Comparison of ENCODE assay signal across 8 cellular contexts in the genomic region with DNA sequence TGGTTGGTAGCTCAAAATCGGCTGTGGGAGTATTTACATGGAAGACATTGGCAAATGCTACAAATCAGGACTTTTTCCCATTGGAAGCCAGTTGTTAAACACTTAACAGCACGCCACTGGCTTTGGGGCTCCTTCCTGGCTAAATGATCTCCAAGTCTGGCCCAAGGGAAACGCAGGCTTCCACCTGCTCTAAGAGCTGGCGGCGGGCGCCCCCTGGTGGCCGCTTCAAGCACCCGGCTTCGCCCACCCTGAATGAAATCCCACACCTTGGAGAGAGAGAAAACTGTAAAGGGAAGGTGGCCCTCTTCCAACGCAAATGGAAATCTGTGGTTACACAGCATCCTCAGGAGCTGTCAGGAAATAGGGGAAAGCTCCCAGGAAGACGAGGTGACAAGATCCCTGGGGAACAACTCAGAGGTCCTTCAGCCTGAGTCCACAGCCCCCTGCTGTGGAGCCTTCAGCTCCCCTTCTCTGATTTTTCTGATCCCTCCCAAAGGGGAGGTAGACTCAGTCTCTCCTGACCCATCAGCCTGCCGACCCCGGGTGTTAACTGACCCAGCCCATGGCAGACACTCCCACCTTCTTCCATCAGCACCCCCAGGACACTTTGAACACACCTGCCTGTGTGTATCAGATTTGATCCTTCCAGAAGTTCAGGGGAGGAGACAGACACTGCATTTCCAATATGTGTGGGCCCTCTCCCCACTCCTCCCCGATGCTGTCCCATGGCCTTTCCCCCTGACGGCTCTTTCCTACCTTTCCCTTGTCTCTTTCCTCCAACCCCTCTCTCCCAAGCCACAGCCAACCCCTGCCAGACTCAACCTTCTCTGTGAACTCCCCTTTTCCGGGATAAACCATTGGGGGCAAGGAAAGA. TPM values are rescaled to one million over a fixed set of nuclear protein-coding genes. Genes with fewer than 3 reads are reported as not detected.
A peak's percentile ranks its signal among the peaks of the same experiment; 100 is the strongest.
DNase-seq lines count a peak whose midpoint lies in the region; ATAC-seq and TF ChIP-seq lines count a peak whose summit lies in the region.

No MANE protein-coding gene starts in this region.

- peak; percentile 98 for TF ChIP-seq CTCF in endothelial cell (IDR thresholded peaks at IDR 0.05; ENCODE audit: unreplicated experiment)

- peaks cover 24% of the 10 kb centered on the region for H3K4me1 Mint-ChIP-seq in endothelial cell (ENCODE audit: unreplicated experiment)

- no peaks in the 10 kb centered on the region for H3K36me3 Mint-ChIP-seq in endothelial cell (ENCODE audit: low read depth, unreplicated experiment)

- DNase-seq in AG08396 (ENCODE audit: low spot score) (peak; percentile 79), HuH-7 (ENCODE audit: low spot score) (peak; percentile 86), NOMO-1 treated with DMSO at 0.1 percent for 48 hours (lab: John Stamatoyannopoulos, UW; ENCODE audit: unreplicated experiment) (peak; percentile 36), endothelial cell (ENCODE audit: low spot score) (peak; percentile 85), midbrain (lab: John Stamatoyannopoulos, UW) (peak; percentile 79)
- DNase-seq in activated CD8-positive, alpha-beta memory T cell treated with anti-CD3 and anti-CD28 coated beads, Interleukin-2, amount 50 U/mL, for 4 hours: peak; percentile 79
- peak; percentile 52 to 58 for DNase-seq in stimulated activated CD8-positive, alpha-beta memory T cell treated with anti-CD3 and anti-CD28 coated beads, Interleukin-7, amount 100 ng/mL, for 1 hour (ENCODE audit: low read depth in 2 of 2)

- no peaks in the 10 kb centered on the region for H3K9me3 Mint-ChIP-seq in endothelial cell (ENCODE audit: unreplicated experiment)

- H3K27me3 Mint-ChIP-seq in endothelial cell (ENCODE audit: unreplicated experiment): peaks cover 12% of the 10 kb centered on the region

- peak; percentile 43 for ATAC-seq in GM18907 (IDR thresholded peaks at IDR 0.05; ENCODE audit: unreplicated experiment)

- no peak overlapping the region for H3K4me3 Mint-ChIP-seq in endothelial cell (ENCODE audit: unreplicated experiment)

- no peak overlapping the region for H3K27ac Mint-ChIP-seq in endothelial cell (ENCODE audit: unreplicated experiment)

RNA-seq across cellular contexts. Expression of gene SELPLG, which starts 15.4 kb away (rescaled TPM):
- 1.6 TPM for total RNA-seq in endothelial cell (ENCODE audit: unreplicated experiment)

RNA-seq across cellular contexts. Expression of gene TMEM119, which starts 20.4 kb away (rescaled TPM):
- 0.36 TPM for total RNA-seq in endothelial cell (ENCODE audit: unreplicated experiment)

RNA-seq across cellular contexts. Expression of gene ISCU, which starts 55.9 kb away (rescaled TPM):
- 67.8 TPM for total RNA-seq in endothelial cell (ENCODE audit: unreplicated experiment)

RNA-seq across cellular contexts. Expression of gene SART3, which starts 57.3 kb away (rescaled TPM):
- 67.8 TPM for total RNA-seq in endothelial cell (ENCODE audit: unreplicated experiment)

Comparison
In these comparisons a context has a peak if more than half of its experiments do, and no peak if none do; other contexts are left out.
1. Peak in every context shown above with its lines: DNase-seq and ATAC-seq.
2. DNase-seq: peak in every context shown above with its lines; median percentile 86 in HuH-7; 85 in endothelial cell; 79 in AG08396; 79 in activated CD8-positive, alpha-beta memory T cell treated with anti-CD3 and anti-CD28 coated beads, Interleukin-2, amount 50 U/mL, for 4 hours; 79 in midbrain; 55 in stimulated activated CD8-positive, alpha-beta memory T cell treated with anti-CD3 and anti-CD28 coated beads, Interleukin-7, amount 100 ng/mL, for 1 hour; 36 in NOMO-1 treated with DMSO at 0.1 percent for 48 hours.